Comparison of ENCODE assay signal across 1 cellular context in the genomic region with DNA sequence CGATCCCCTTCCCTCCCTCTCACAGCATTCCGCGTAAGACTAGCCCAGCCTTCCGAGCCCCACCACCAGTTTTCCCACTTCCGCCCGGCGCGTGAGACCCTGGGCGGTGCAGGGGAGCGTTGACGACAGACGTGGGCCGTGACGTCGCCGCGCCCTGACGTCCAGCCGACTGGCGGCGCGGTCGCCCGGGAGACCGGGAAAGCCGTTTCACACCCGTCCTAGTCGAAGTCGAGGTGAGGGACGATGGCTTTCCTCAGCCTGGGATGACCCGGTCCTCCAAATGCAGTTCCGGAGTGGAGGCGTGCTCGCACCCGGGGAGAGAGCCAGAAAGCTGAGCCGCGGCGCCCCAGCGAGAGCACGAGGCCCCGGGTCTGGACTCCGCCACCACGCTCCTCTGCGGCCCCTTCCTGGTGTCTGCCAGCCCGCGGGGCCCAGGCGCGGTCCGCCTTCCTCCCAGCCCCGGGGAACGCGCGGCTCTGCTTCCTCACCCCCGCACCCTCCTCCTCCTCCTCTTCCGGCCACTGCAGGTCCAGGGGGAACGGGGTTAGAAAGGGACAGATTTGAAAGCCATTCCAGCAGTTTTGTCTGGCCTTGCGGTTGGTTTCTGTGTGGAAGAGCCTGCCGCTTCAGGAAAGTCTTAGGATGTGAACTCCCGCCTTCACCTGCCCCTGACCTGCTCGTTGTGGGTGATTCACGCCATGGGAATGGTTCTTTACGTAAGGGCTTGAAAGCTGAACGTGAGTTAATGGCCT.
TF ChIP-seq lines count a peak whose summit lies in the region.

LEKR1 (plus strand) TSS at position 210 of the 752 bp plus-strand sequence. CDS start 2,977 bp downstream, outside the sequence.

TF ChIP-seq in IMR-90, 13 proteins besides CTCF, POLR2A, EP300 and RAD21 (continued from another document):
- 0 out of 2 replicates have a peak, but pooled peaks have one; percentile 14 for TF ChIP-seq USF2 (IDR thresholded peaks at IDR 0.05; ENCODE audit: low read depth, low read length)
- TF ChIP-seq MXI1 (IDR thresholded peaks at IDR 0.05; ENCODE audit: borderline replicate concordance, low read depth, low read length) = peak; percentile 35; the same call in 1 of the 2 replicates
- TF ChIP-seq CHD1 (IDR thresholded peaks at IDR 0.05; ENCODE audit: low read depth, low read length) = peak; percentile 79; the same call in 1 of the 2 replicates
